In the genomic region with DNA sequence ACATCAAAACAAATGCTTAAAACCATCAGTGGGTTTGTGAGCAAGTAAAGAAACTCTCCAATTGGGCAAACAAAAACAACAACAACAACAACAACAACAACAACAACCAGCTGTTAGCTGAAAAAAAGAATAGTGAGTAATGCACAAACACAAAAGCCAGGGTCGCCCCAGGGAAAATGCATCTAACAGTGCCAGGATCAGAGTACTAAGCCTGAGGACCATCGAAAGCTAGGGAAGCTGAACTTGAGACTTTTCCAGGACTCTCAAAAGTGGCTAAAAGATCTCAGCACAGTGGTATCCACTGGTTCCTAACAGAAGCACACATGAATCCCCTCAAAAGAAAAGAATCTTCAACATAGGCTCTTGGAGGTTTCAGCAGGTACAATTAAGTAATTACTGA, we compare ENCODE assay signal across 19 cellular contexts.
DNase-seq lines count a peak whose midpoint lies in the region; ATAC-seq, FAIRE-seq and TF ChIP-seq lines count a peak whose summit lies in the region.
"Had no signal": no experiment of that assay in that cellular context is flagged by ENCODE, and none has a peak within 500 bp of the region (broad histone marks: within the 10 kb centered on the region; RNA-seq: fewer than 3 reads in every experiment).

No MANE protein-coding gene starts in this region.

- H3K9me3 ChIP-seq in A549: no peaks in the 10 kb centered on the region
- peaks cover 3% of the 10 kb centered on the region for H3K9me3 ChIP-seq in RWPE2 (ENCODE audit: severe bottlenecking)
- H3K9me3 ChIP-seq: Peyer's patch had no signal

- H3K27ac Mint-ChIP-seq in neural crest cell (ENCODE audit: unreplicated experiment): peak overlapping the region; percentile 32
- H3K27ac Mint-ChIP-seq: CD4-positive, alpha-beta T cell had no signal

- no peak for TF ChIP-seq RAD21 in A549 (conservative IDR thresholded peaks at IDR 0.05 in 1 of 2, IDR thresholded peaks at IDR 0.05 in 1 of 2)

- no peak overlapping the region for H3K4me3 Mint-ChIP-seq in neural crest cell
- H3K4me3 Mint-ChIP-seq: CD4-positive, alpha-beta T cell had no signal

- H3K36me3 Mint-ChIP-seq in neural crest cell (ENCODE audit: low read depth): no peaks in the 10 kb centered on the region

- no peak for ATAC-seq in A549
- ATAC-seq in RWPE2 (ENCODE audit: low read depth): no peak
- ATAC-seq in GM21786 (IDR thresholded peaks at IDR 0.05; ENCODE audit: unreplicated experiment): no peak

- no peak for DNase-seq in A549 (ENCODE audit: low read depth in 1 of 2, low spot score in 1 of 2)
- DNase-seq in RWPE2 (ENCODE audit: low spot score): no peak
- peak; percentile 7 for DNase-seq in fibroblast of pulmonary artery (ENCODE audit: low read depth)
- DNase-seq in neural crest cell (ENCODE audit: low read depth, low spot score): no peak
- no peak for DNase-seq in frontal cortex (ENCODE audit: low spot score in 2 of 2)
- no peak for DNase-seq in NCI-H1694 treated with DMSO at 0.1 percent for 48 hours (lab: John Stamatoyannopoulos, UW)
- DNase-seq in activated CD4-positive, CD25-positive, alpha-beta regulatory T cell (lab: John Stamatoyannopoulos, UW): no peak
- DNase-seq: AML-193; CD4-positive, alpha-beta T cell; DMS79 treated with DMSO at 0.1 percent for 48 hours; GF-D8; IMR-90; Kasumi-1; NCI-H1417; NCI-H2029 treated with DMSO at 0.1 percent for 48 hours; NCI-H510A treated with DMSO at 0.1 percent for 48 hours; Peyer's patch had no signal

- no peak for TF ChIP-seq EP300 in A549 (IDR thresholded peaks at IDR 0.05)

- no peaks in the 10 kb centered on the region for H3K27me3 Mint-ChIP-seq in neural crest cell (ENCODE audit: low read depth)

- H3K4me1 ChIP-seq in A549 (peaks cover 5% of the 10 kb centered on the region; the same call in 1 of the 3 replicates), RWPE2 (ENCODE audit: insufficient read depth, poor library complexity, severe bottlenecking) (peaks cover 18% of the 10 kb centered on the region)

- no peak for TF ChIP-seq CTCF in A549 (IDR thresholded peaks at IDR 0.05)
- no peak for TF ChIP-seq CTCF in RWPE2 (IDR thresholded peaks at IDR 0.05; ENCODE audit: poor library complexity, severe bottlenecking)
- TF ChIP-seq CTCF in fibroblast of pulmonary artery (IDR thresholded peaks at IDR 0.05; ENCODE audit: low read length, missing control alignments): no peak
- TF ChIP-seq CTCF in neural crest cell (conservative IDR thresholded peaks at IDR 0.05): no peak

- no peaks in the 10 kb centered on the region for H3K9me3 Mint-ChIP-seq in neural crest cell
- H3K9me3 Mint-ChIP-seq: CD4-positive, alpha-beta T cell had no signal

- peaks cover 21% of the 10 kb centered on the region for H3K4me1 Mint-ChIP-seq in neural crest cell

- H3K4me2 ChIP-seq in A549: no peak overlapping the region; the same call in 2 of the 3 replicates

- no peaks in the 10 kb centered on the region for H3K27me3 ChIP-seq in RWPE2 (ENCODE audit: insufficient read depth, poor library complexity, severe bottlenecking)
- H3K27me3 ChIP-seq: Peyer's patch had no signal

- no peaks in the 10 kb centered on the region for H3K36me3 ChIP-seq in RWPE2 (ENCODE audit: low read depth)
- H3K36me3 ChIP-seq: Peyer's patch had no signal

- 35% methylated on average over 2 of the region's 2 CpGs for WGBS in A549 (ENCODE audit: missing lambda C conversion rate)

- FAIRE-seq in A549 (lab: Jason Lieb, UNC) (no peak), frontal cortex (lab: Jason Lieb, UNC) (no peak)
- FAIRE-seq: A204.1 had no signal

- CTCF ChIA-PET in A549 (lab: Yijun Ruan, JAX): no interaction called here

- H3K4me3 ChIP-seq in A549 (no peak overlapping the region), RWPE2 (ENCODE audit: severe bottlenecking) (no peak overlapping the region), fibroblast of pulmonary artery (replicated peaks; ENCODE audit: low read depth, low read length) (no peak overlapping the region)
- H3K4me3 ChIP-seq: Peyer's patch had no signal

- POLR2A ChIA-PET in A549 (lab: Yijun Ruan, JAX): no interaction called here

- H3K27ac ChIP-seq in A549 (peak overlapping the region; percentile 45 to 47; a peak in 4 of 6 replicates), RWPE2 (ENCODE audit: poor library complexity, severe bottlenecking) (peak overlapping the region; percentile 60)
- H3K27ac ChIP-seq: Peyer's patch had no signal

- TF ChIP-seq POLR2A in A549 (IDR thresholded peaks at IDR 0.05; ENCODE audit: low read length): no peak

TF ChIP-seq in A549, 52 proteins besides CTCF, POLR2A, EP300 and RAD21:
- TF ChIP-seq FOSL2 (IDR thresholded peaks at IDR 0.05) (no peak), FOSL2 (CRISPR knock-in tag; IDR thresholded peaks at IDR 0.05) (no peak), SMC3 (IDR thresholded peaks at IDR 0.05) (no peak), POLR2AphosphoS2 (conservative IDR thresholded peaks at IDR 0.05; ENCODE audit: low read length) (no peak), SREBF2 (IDR thresholded peaks at IDR 0.05) (no peak), HOXB13 (CRISPR knock-in tag; IDR thresholded peaks at IDR 0.05; ENCODE audit: low read depth) (no peak), JUN (IDR thresholded peaks at IDR 0.05) (no peak), KDM5A (IDR thresholded peaks at IDR 0.05) (no peak), EHF (CRISPR knock-in tag; IDR thresholded peaks at IDR 0.05) (no peak), RARB (CRISPR knock-in tag; IDR thresholded peaks at IDR 0.05) (no peak), ESRRA (IDR thresholded peaks at IDR 0.05; ENCODE audit: borderline replicate concordance, low read length) (no peak), KDM1A (IDR thresholded peaks at IDR 0.05; ENCODE audit: low read depth) (no peak), TFCP2L1 (CRISPR knock-in tag; IDR thresholded peaks at IDR 0.05) (no peak), GATA3 (IDR thresholded peaks at IDR 0.05; ENCODE audit: borderline replicate concordance) (no peak), CEBPB (IDR thresholded peaks at IDR 0.05) (no peak), ATOH8 (CRISPR knock-in tag; IDR thresholded peaks at IDR 0.05; ENCODE audit: low read depth) (no peak)
- TF ChIP-seq, protein P1, sequence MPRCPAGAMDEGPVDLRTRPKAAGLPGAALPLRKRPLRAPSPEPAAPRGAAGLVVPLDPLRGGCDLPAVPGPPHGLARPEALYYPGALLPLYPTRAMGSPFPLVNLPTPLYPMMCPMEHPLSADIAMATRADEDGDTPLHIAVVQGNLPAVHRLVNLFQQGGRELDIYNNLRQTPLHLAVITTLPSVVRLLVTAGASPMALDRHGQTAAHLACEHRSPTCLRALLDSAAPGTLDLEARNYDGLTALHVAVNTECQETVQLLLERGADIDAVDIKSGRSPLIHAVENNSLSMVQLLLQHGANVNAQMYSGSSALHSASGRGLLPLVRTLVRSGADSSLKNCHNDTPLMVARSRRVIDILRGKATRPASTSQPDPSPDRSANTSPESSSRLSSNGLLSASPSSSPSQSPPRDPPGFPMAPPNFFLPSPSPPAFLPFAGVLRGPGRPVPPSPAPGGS (IDR thresholded peaks at IDR 0.05): no peak
- TF ChIP-seq, protein P2, sequence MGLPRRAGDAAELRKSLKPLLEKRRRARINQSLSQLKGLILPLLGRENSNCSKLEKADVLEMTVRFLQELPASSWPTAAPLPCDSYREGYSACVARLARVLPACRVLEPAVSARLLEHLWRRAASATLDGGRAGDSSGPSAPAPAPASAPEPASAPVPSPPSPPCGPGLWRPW (IDR thresholded peaks at IDR 0.05): no peak
